Comparison of ENCODE assay signal across 24 cellular contexts in the genomic region with DNA sequence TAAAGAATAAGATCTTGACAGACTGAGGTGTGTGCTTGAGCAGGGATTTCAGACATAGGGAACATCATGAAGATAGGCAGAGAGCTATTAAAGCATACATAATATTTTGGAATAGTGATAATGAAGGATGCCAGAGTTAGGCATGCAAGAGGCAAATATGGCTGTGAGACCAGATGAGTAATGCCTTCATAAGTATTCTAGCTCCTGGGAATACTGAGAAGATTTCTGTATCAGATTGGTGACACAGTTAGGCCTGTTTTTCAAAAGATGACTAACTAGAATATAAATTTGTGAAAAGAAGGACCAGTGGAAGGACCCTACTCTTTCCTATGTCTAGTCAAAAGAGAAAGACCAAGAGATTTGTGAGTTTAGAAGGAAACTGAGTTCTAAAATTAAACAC.
"Had no signal": no experiment of that assay in that cellular context is flagged by ENCODE, and none has a peak within 500 bp of the region (broad histone marks: within the 10 kb centered on the region; RNA-seq: fewer than 3 reads in every experiment).

No MANE protein-coding gene starts in this region.

- ATAC-seq: activated T-cell treated with anti-CD3 and anti-CD28 coated beads, Interleukin-2, amount 50 U/mL, for 4 hours; left lung; right lobe of liver; T-cell had no signal

- H3K27ac ChIP-seq: breast epithelium, colonic mucosa, dorsolateral prefrontal cortex, esophagus muscularis mucosa, left lung, right lobe of liver, thoracic aorta, upper lobe of left lung had no signal

- H3K27me3 ChIP-seq: breast epithelium, colonic mucosa, dorsolateral prefrontal cortex, esophagus muscularis mucosa, left lung, right lobe of liver, upper lobe of left lung had no signal

- H3K9me3 ChIP-seq: breast epithelium, colonic mucosa, esophagus muscularis mucosa, left lung, right lobe of liver, thoracic aorta, upper lobe of left lung had no signal

- DNase-seq: activated CD8-positive, alpha-beta memory T cell treated with anti-CD3 and anti-CD28 coated beads for 24 hours; activated CD8-positive, alpha-beta memory T cell treated with anti-CD3 and anti-CD28 coated beads, Interleukin-2, amount 50 U/mL, for 4 hours; activated naive CD4-positive, alpha-beta T cell; activated T-cell treated with anti-CD3 and anti-CD28 coated beads, Interleukin-2, amount 50 U/mL, for 4 hours; amniotic stem cell; colonic mucosa; dorsolateral prefrontal cortex; foreskin melanocyte; left lung; naive B cell; nucleus accumbens; posterior cingulate gyrus; right lobe of liver; stimulated activated CD4-positive, alpha-beta T cell treated with anti-CD3 and anti-CD28 coated beads, Interleukin-2, amount 100 ng/mL, for 48 hours; stimulated activated naive CD4-positive, alpha-beta T cell; T-cell; upper lobe of left lung had no signal

- H3K4me3 ChIP-seq: breast epithelium, colonic mucosa, dorsolateral prefrontal cortex, esophagus muscularis mucosa, left lung, lung, right lobe of liver, thoracic aorta, upper lobe of left lung had no signal

- FAIRE-seq: TTC549 had no signal

- H3K4me1 Mint-ChIP-seq: naive B cell, T-cell had no signal

- H3K27ac Mint-ChIP-seq: activated naive CD8-positive, alpha-beta T cell; activated T-helper 2 cell treated with anti-CD3 and anti-CD28 coated beads, Interferon-gamma antibody, Interleukin-2, Interleukin-4, amounts not matched to agents 10 μg/mL and 5 μg/mL and 100 μg/mL, durations not matched to agents 14 hours and 24 hours and 36 hours; naive B cell; T-cell had no signal

- H3K27me3 Mint-ChIP-seq: activated naive CD8-positive, alpha-beta T cell; naive B cell; T-cell had no signal

- H3K4me1 ChIP-seq: breast epithelium, colonic mucosa, esophagus muscularis mucosa, left lung, right lobe of liver, upper lobe of left lung had no signal

- H3K36me3 ChIP-seq: breast epithelium, colonic mucosa, right lobe of liver had no signal

- H3K4me3 Mint-ChIP-seq: activated naive CD8-positive, alpha-beta T cell; activated T-cell treated with anti-CD3 and anti-CD28 coated beads, Interleukin-2, amount 50 U/mL, for 4 hours; naive B cell; T-cell had no signal
